8 cellular contexts compared by ENCODE assay signal in genomic region chr20:49979030-49979832, GRCh38. TPM values are rescaled to one million over a fixed set of nuclear protein-coding genes. Genes with fewer than 3 reads are reported as not detected.
DNase-seq lines count a peak whose midpoint lies in the region; ATAC-seq and TF ChIP-seq lines count a peak whose summit lies in the region.

No MANE protein-coding gene starts in this region.

- POLR2A ChIA-PET in activated CD4-positive, alpha-beta T cell treated with anti-CD3 and anti-CD28 coated beads, Interleukin-2, amount 10 ng/mL, durations not matched to agents 7 days and 5 days (lab: Charles Lee), result interaction anchor here (0.5 to 0.8 kb wide), 2 partner anchors 91 to 190 kb away, joined by 4 read pairs; no protein-coding TSS in a partner anchor

- intact Hi-C loops in dorsolateral prefrontal cortex (cut with DNase I), result loop anchor here (1.0 to 5.0 kb wide), 2 partner anchors 92 to 108 kb away; no protein-coding TSS in a partner anchor

- no peak overlapping the region for H2AK5ac ChIP-seq in mesendoderm (ENCODE audit: low read length)

- H3K9ac ChIP-seq in mesendoderm (ENCODE audit: low read length), result peak overlapping the region; percentile 75

- no peak overlapping the region for H3K27ac Mint-ChIP-seq in activated CD4-positive, alpha-beta T cell treated with anti-CD3 and anti-CD28 coated beads, Interleukin-2, amount 10 ng/mL, durations not matched to agents 7 days and 5 days

- H2BK5ac ChIP-seq in mesendoderm (ENCODE audit: low read length), result peak overlapping the region; percentile 88

- H4K5ac ChIP-seq in mesendoderm (ENCODE audit: low read length), result no peak overlapping the region

- H3K56ac ChIP-seq in mesendoderm (ENCODE audit: low read length), result peak overlapping the region; percentile 94

- H3K4me1 ChIP-seq in mesendoderm (ENCODE audit: control insufficient read depth, low read depth, low read length), result peaks cover 6% of the 10 kb centered on the region

- no CpG with 5 or more reads among the region's 37 CpGs for WGBS in mesendoderm (ENCODE audit: extremely low coverage, insufficient coverage, low lambda C conversion rate)

- H3K4ac ChIP-seq in mesendoderm (ENCODE audit: low read depth, low read length), result no peak overlapping the region

- H3K4me3 ChIP-seq in dorsolateral prefrontal cortex (peak overlapping the region in 58 of 59 donors; percentile 21 to 66 (median 48)), mesendoderm (ENCODE audit: low read length) (peak overlapping the region; percentile 17)

- H3K23ac ChIP-seq in mesendoderm (ENCODE audit: low read length), result peak overlapping the region; percentile 66

- peaks cover 21% of the 10 kb centered on the region for H3K27me3 Mint-ChIP-seq in activated CD4-positive, alpha-beta T cell treated with anti-CD3 and anti-CD28 coated beads, Interleukin-2, amount 10 ng/mL, durations not matched to agents 7 days and 5 days

- no peak for ATAC-seq in HG02970 (IDR thresholded peaks at IDR 0.05; ENCODE audit: low FRiP score, unreplicated experiment)

- peaks cover 24% of the 10 kb centered on the region for H3K4me1 Mint-ChIP-seq in activated CD4-positive, alpha-beta T cell treated with anti-CD3 and anti-CD28 coated beads, Interleukin-2, amount 10 ng/mL, durations not matched to agents 7 days and 5 days

- H4K8ac ChIP-seq in mesendoderm (ENCODE audit: low read depth, low read length), result no peak overlapping the region

- peak overlapping the region; percentile 91 for H3K4me2 ChIP-seq in mesendoderm (ENCODE audit: low read length)

- peaks cover 14% of the 10 kb centered on the region for H3K79me2 ChIP-seq in mesendoderm (ENCODE audit: control insufficient read depth, insufficient read depth, low read length)

- no peak overlapping the region for H3K4me3 Mint-ChIP-seq in activated CD4-positive, alpha-beta T cell treated with anti-CD3 and anti-CD28 coated beads, Interleukin-2, amount 10 ng/mL, durations not matched to agents 7 days and 5 days

- DNase-seq in NCI-H1436 (lab: John Stamatoyannopoulos, UW), result peak; percentile 39
- DNase-seq in NCI-H1436 treated with DMSO at 0.1 percent for 48 hours (lab: John Stamatoyannopoulos, UW), result no peak
- DNase-seq in NCI-H1930 (lab: John Stamatoyannopoulos, UW), result peak; percentile 75
- DNase-seq in activated CD4-positive, alpha-beta T cell treated with anti-CD3 and anti-CD28 coated beads, Interleukin-2, amount 10 ng/mL, durations not matched to agents 7 days and 5 days, result peak; percentile 59
- DNase-seq in dorsolateral prefrontal cortex, result peak in 4 of 10 donors; percentile 27 to 74 (median 45)
- DNase-seq in mesendoderm, result peak; percentile 85
- DNase-seq in stimulated activated CD8-positive, alpha-beta memory T cell treated with anti-CD3 and anti-CD28 coated beads, Interleukin-15, amount 100 ng/mL, for 24 hours (ENCODE audit: low read depth), result peak; percentile 63

- H3K27me3 ChIP-seq in dorsolateral prefrontal cortex (no peaks in the 10 kb centered on the region), mesendoderm (ENCODE audit: insufficient read depth, low read length, poor library complexity) (no peaks in the 10 kb centered on the region)

- H2BK120ac ChIP-seq in mesendoderm (ENCODE audit: low read depth, low read length), result no peak overlapping the region

- no peaks in the 10 kb centered on the region for H3K9me3 Mint-ChIP-seq in activated CD4-positive, alpha-beta T cell treated with anti-CD3 and anti-CD28 coated beads, Interleukin-2, amount 10 ng/mL, durations not matched to agents 7 days and 5 days

- TF ChIP-seq CTCF in dorsolateral prefrontal cortex (IDR thresholded peaks at IDR 0.05 in 54 of 56, conservative IDR thresholded peaks at IDR 0.05 in 2 of 56; ENCODE audit: low read depth in 1 of 56, partially characterized antibody in 56 of 56), result peak; percentile 96 to 100 (median 100)

- peaks cover 3% of the 10 kb centered on the region for H3K79me1 ChIP-seq in mesendoderm (ENCODE audit: low read length)

- CTCF ChIA-PET in activated CD4-positive, alpha-beta T cell treated with anti-CD3 and anti-CD28 coated beads, Interleukin-2, amount 10 ng/mL, durations not matched to agents 7 days and 5 days (lab: Charles Lee), result interaction anchor here (0.5 to 12.1 kb wide), 33 partner anchors 9 to 1850 kb away, joined by 3 to 148 read pairs (median 4); partner anchors contain the start of gene PEDS1

- no peak overlapping the region for H3K18ac ChIP-seq in mesendoderm (ENCODE audit: low read length)

- no peaks in the 10 kb centered on the region for H3K36me3 ChIP-seq in mesendoderm (ENCODE audit: control insufficient read depth, insufficient read depth, low read length)

- H3K36me3 Mint-ChIP-seq in activated CD4-positive, alpha-beta T cell treated with anti-CD3 and anti-CD28 coated beads, Interleukin-2, amount 10 ng/mL, durations not matched to agents 7 days and 5 days (ENCODE audit: low read depth), result no peaks in the 10 kb centered on the region

- H3K27ac ChIP-seq in dorsolateral prefrontal cortex (peak overlapping the region in 7 of 59 donors; percentile 27 to 74 (median 60)), mesendoderm (ENCODE audit: low read depth, low read length) (no peak overlapping the region)

- H2BK15ac ChIP-seq in mesendoderm (replicated peaks; ENCODE audit: low read depth), result no peak overlapping the region

RNA-seq across cellular contexts. Expression of gene SNAI1, which starts 3.5 kb away (rescaled TPM):
- under 1 TPM in 1 of 2 experiments, not detected in 1; 0.15 TPM for total RNA-seq in activated CD4-positive, alpha-beta T cell treated with anti-CD3 and anti-CD28 coated beads, Interleukin-2, amount 10 ng/mL, durations not matched to agents 7 days and 5 days
- total RNA-seq in dorsolateral prefrontal cortex, result 1 to 10 TPM in 105 of 120 experiments, under 1 TPM in 14, not detected in 1; 0.39 to 6.9 (median 1.8) TPM
- 23.6 TPM for polyA plus RNA-seq in mesendoderm (2013, experiment 1 of 2)
- 20.7 TPM for polyA plus RNA-seq in mesendoderm (2013, experiment 2 of 2)

RNA-seq across cellular contexts. Expression of gene RNF114, which starts 43.0 kb away (rescaled TPM):
- 10 to 100 TPM; 55.8 to 59.5 TPM for total RNA-seq in activated CD4-positive, alpha-beta T cell treated with anti-CD3 and anti-CD28 coated beads, Interleukin-2, amount 10 ng/mL, durations not matched to agents 7 days and 5 days
- total RNA-seq in dorsolateral prefrontal cortex, result 10 to 100 TPM; 47.5 to 93.9 (median 61.7) TPM
- polyA plus RNA-seq in mesendoderm (2013, experiment 1 of 2), result 60.4 TPM
- polyA plus RNA-seq in mesendoderm (2013, experiment 2 of 2), result 60.4 TPM
